Comparison of ENCODE assay signal across 12 cellular contexts in genomic region chr6:142821164-142821716, GRCh38.
A peak's percentile ranks its signal among the peaks of the same experiment; 100 is the strongest.
DNase-seq lines count a peak whose midpoint lies in the region; ATAC-seq and TF ChIP-seq lines count a peak whose summit lies in the region.
"Had no signal": no experiment of that assay in that cellular context is flagged by ENCODE, and none has a peak within 500 bp of the region (broad histone marks: within the 10 kb centered on the region; RNA-seq: fewer than 3 reads in every experiment).

No MANE protein-coding gene starts in this region.

- H3K4me3 Mint-ChIP-seq in activated T-cell treated with anti-CD3 and anti-CD28 coated beads, Interleukin-2, amount 50 U/mL, for 72 hours: peak overlapping the region in 1 of 2 donors; percentile 99
- peak overlapping the region; percentile 80 to 82 (median 82) for H3K4me3 Mint-ChIP-seq in T-cell
- no peak overlapping the region for H3K4me3 Mint-ChIP-seq in immature natural killer cell
- no peak overlapping the region for H3K4me3 Mint-ChIP-seq in stimulated activated memory B cell treated with anti-CD40 and anti-IgM and Interleukin-4, amounts not matched to agents 10 μg/mL and 1 μg/mL and 100 μg/mL, for 72 hours
- H3K4me3 Mint-ChIP-seq: neural crest cell had no signal

- no peaks in the 10 kb centered on the region for H3K27me3 Mint-ChIP-seq in activated T-cell treated with anti-CD3 and anti-CD28 coated beads, Interleukin-2, amount 50 U/mL, for 72 hours (ENCODE audit: low read depth)
- no peaks in the 10 kb centered on the region for H3K27me3 Mint-ChIP-seq in T-cell
- peaks cover 0 to 6% (median 3%) of the 10 kb centered on the region in 3 donors for H3K27me3 Mint-ChIP-seq in immature natural killer cell (ENCODE audit: low read depth in 3 of 3)
- no peaks in the 10 kb centered on the region for H3K27me3 Mint-ChIP-seq in stimulated activated memory B cell treated with anti-CD40 and anti-IgM and Interleukin-4, amounts not matched to agents 10 μg/mL and 1 μg/mL and 100 μg/mL, for 72 hours

- DNase-seq in activated T-cell treated with anti-CD3 and anti-CD28 coated beads, Interleukin-2, amount 50 U/mL, for 72 hours: no peak
- no peak for DNase-seq in activated T-cell treated with anti-CD3 and anti-CD28 coated beads, Interleukin-2, amount 50 U/mL, for 48 hours
- DNase-seq in T-cell (no peak), immature natural killer cell (no peak), COLO668 (lab: John Stamatoyannopoulos, UW; ENCODE audit: unreplicated experiment) (no peak), GM13976 (ENCODE audit: low spot score) (no peak), dermis blood vessel endothelial cell (no peak)
- DNase-seq: left colon, NCI-H2029, NCI-H526 treated with DMSO at 0.1 percent for 48 hours had no signal

- POLR2A ChIA-PET in T-cell (lab: Charles Lee): interaction anchor here (0.6 to 1.1 kb wide), 4 partner anchors 9 to 65 kb away, joined by 3 to 5 read pairs (median 3); no protein-coding TSS in a partner anchor

- no peak for TF ChIP-seq CTCF in GM13976 (IDR thresholded peaks at IDR 0.05; ENCODE audit: borderline replicate concordance, control extremely low read depth, extremely low read depth, insufficient read depth, missing control alignments)

- CTCF ChIA-PET in T-cell (lab: Charles Lee): interaction anchor here (0.6 to 2.2 kb wide), 4 partner anchors 13 to 93 kb away, joined by 3 to 8 read pairs (median 4); no protein-coding TSS in a partner anchor

- in situ Hi-C loops in GM13976 (cut with MboI; ENCODE audit: low sequenced_read_pairs, unreplicated experiment): no loop called here

- ATAC-seq in activated T-cell treated with anti-CD3 and anti-CD28 coated beads, Interleukin-2, amount 50 U/mL, for 72 hours (replicated peaks in 1 of 2): no peak
- ATAC-seq in T-cell (replicated peaks in 1 of 4): no peak
- no peak for ATAC-seq in stimulated activated memory B cell treated with anti-CD40 and anti-IgM and Interleukin-4, amounts not matched to agents 10 μg/mL and 1 μg/mL and 100 μg/mL, for 72 hours
- ATAC-seq: left colon had no signal

- H3K9me3 Mint-ChIP-seq in activated T-cell treated with anti-CD3 and anti-CD28 coated beads, Interleukin-2, amount 50 U/mL, for 72 hours: peaks cover 0 to 2% of the 10 kb centered on the region in 2 donors
- H3K9me3 Mint-ChIP-seq in T-cell: no peaks in the 10 kb centered on the region
- no peaks in the 10 kb centered on the region for H3K9me3 Mint-ChIP-seq in immature natural killer cell
- no peaks in the 10 kb centered on the region for H3K9me3 Mint-ChIP-seq in stimulated activated memory B cell treated with anti-CD40 and anti-IgM and Interleukin-4, amounts not matched to agents 10 μg/mL and 1 μg/mL and 100 μg/mL, for 72 hours
- H3K9me3 Mint-ChIP-seq: neural crest cell had no signal

- H3K36me3 Mint-ChIP-seq in activated T-cell treated with anti-CD3 and anti-CD28 coated beads, Interleukin-2, amount 50 U/mL, for 72 hours (ENCODE audit: insufficient read depth in 2 of 2): peaks cover 5% of the 10 kb centered on the region in 2 donors
- H3K36me3 Mint-ChIP-seq in T-cell: peaks cover 27% of the 10 kb centered on the region
- H3K36me3 Mint-ChIP-seq in immature natural killer cell: peaks cover 0 to 11% (median 3%) of the 10 kb centered on the region in 3 donors
- peaks cover 22% of the 10 kb centered on the region for H3K36me3 Mint-ChIP-seq in stimulated activated memory B cell treated with anti-CD40 and anti-IgM and Interleukin-4, amounts not matched to agents 10 μg/mL and 1 μg/mL and 100 μg/mL, for 72 hours

- peak overlapping the region; percentile 100 for H3K27ac Mint-ChIP-seq in activated T-cell treated with anti-CD3 and anti-CD28 coated beads, Interleukin-2, amount 50 U/mL, for 72 hours
- H3K27ac Mint-ChIP-seq in T-cell: peak overlapping the region; percentile 85 to 94
- peak overlapping the region in 4 of 6 donors; percentile 61 to 94 (median 90) for H3K27ac Mint-ChIP-seq in immature natural killer cell
- peak overlapping the region; percentile 99 for H3K27ac Mint-ChIP-seq in stimulated activated memory B cell treated with anti-CD40 and anti-IgM and Interleukin-4, amounts not matched to agents 10 μg/mL and 1 μg/mL and 100 μg/mL, for 72 hours

- peaks cover 81% of the 10 kb centered on the region for H3K4me1 Mint-ChIP-seq in activated T-cell treated with anti-CD3 and anti-CD28 coated beads, Interleukin-2, amount 50 U/mL, for 72 hours (ENCODE audit: low read depth)
- H3K4me1 Mint-ChIP-seq in T-cell (peaks cover 78 to 79% (median 78%) of the 10 kb centered on the region in 3 donors), immature natural killer cell (peaks cover 34 to 52% of the 10 kb centered on the region in 2 donors)
- peaks cover 66% of the 10 kb centered on the region for H3K4me1 Mint-ChIP-seq in stimulated activated memory B cell treated with anti-CD40 and anti-IgM and Interleukin-4, amounts not matched to agents 10 μg/mL and 1 μg/mL and 100 μg/mL, for 72 hours

Comparison
In these comparisons a context has a peak if more than half of its experiments do, and no peak if none do; other contexts are left out.
1. H3K4me3 Mint-ChIP-seq: peak in T-cell (3 of 3); none in immature natural killer cell (0 of 5) and stimulated activated memory B cell treated with anti-CD40 and anti-IgM and Interleukin-4, amounts not matched to agents 10 μg/mL and 1 μg/mL and 100 μg/mL, for 72 hours (single experiment).
2. Peak in every context shown above with its lines, with median percentiles within 50 percentile points of each other: H3K27ac Mint-ChIP-seq.